Comparison of ENCODE assay signal across 25 cellular contexts in the genomic region with DNA sequence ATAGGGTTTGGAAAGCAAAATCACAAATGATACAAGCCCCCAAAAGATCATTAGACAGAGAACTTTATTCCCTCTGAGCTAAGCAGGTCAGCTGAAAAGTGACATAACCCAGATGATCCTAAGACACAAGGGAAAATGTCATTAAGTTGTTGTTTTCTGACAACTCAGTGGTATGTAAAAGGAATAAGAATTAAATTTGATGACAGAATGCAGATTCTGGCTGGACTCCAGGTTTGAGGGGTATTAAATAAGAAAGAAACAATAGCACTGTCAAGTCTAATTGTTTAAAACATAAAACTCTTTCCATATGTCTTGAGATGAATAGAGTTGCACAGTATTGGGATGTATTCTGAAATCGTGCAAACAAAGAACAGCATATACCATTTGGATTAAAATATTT.
"Had no signal": no experiment of that assay in that cellular context is flagged by ENCODE, and none has a peak within 500 bp of the region (broad histone marks: within the 10 kb centered on the region; RNA-seq: fewer than 3 reads in every experiment).

No MANE protein-coding gene starts in this region.

- FAIRE-seq: endometrium, islet of Langerhans, keratinocyte had no signal

- H3K4me1 ChIP-seq: colonic mucosa, esophagus squamous epithelium, gastrocnemius medialis, heart right ventricle, left lung, lower lobe of right lung had no signal

- H3K4me3 ChIP-seq: colonic mucosa, esophagus squamous epithelium, gastrocnemius medialis, heart right ventricle, left lung, lower lobe of right lung, mucosa of descending colon had no signal

- H3K36me3 ChIP-seq: colonic mucosa, esophagus squamous epithelium, gastrocnemius medialis, heart right ventricle, left lung, lower lobe of right lung had no signal

- H3K27ac ChIP-seq: colonic mucosa, epithelial cell of prostate, esophagus squamous epithelium, gastrocnemius medialis, heart right ventricle, left lung, lower lobe of right lung had no signal

- H3K27me3 ChIP-seq: colonic mucosa, esophagus squamous epithelium, gastrocnemius medialis, heart right ventricle, left lung had no signal

- ATAC-seq: effector memory CD8-positive, alpha-beta T cell; esophagus mucosa; gastrocnemius medialis; heart right ventricle; left cardiac atrium; left lung; left ventricle myocardium superior; lower lobe of right lung; mucosa of descending colon had no signal

- DNase-seq: colonic mucosa; cortex of kidney; effector CD8-positive, alpha-beta T cell; effector memory CD8-positive, alpha-beta T cell; endodermal cell; erythroblast; esophagus squamous epithelium; foreskin fibroblast; gastrocnemius medialis; glutamatergic neuron; head of caudate nucleus; heart right ventricle; hippocampal formation; left cardiac atrium; left lung; left ventricle myocardium superior; lower lobe of right lung; mesenchymal stem cell; mucosa of descending colon; naive B cell had no signal

- H3K9me3 ChIP-seq: colonic mucosa, gastrocnemius medialis, left lung, lower lobe of right lung had no signal
